ENCODE assay signal across 8 cellular contexts in genomic region chr17:59842901-59843652, GRCh38. TPM values are rescaled to one million over a fixed set of nuclear protein-coding genes. Genes with fewer than 3 reads are reported as not detected.
DNase-seq lines count a peak whose midpoint lies in the region; ATAC-seq, FAIRE-seq and TF ChIP-seq lines count a peak whose summit lies in the region.

No MANE protein-coding gene starts in this region.

- peak; percentile 33 for ATAC-seq in GM19035 (IDR thresholded peaks at IDR 0.05; ENCODE audit: unreplicated experiment)
- ATAC-seq in HG03045 (IDR thresholded peaks at IDR 0.05; ENCODE audit: unreplicated experiment): no peak

- H3K4me3 ChIP-seq in NB4 (ENCODE audit: low read depth, low read length): no peak overlapping the region

- H3K36me3 Mint-ChIP-seq in immature natural killer cell: peaks cover 6 to 31% (median 8%) of the 10 kb centered on the region in 3 donors

- H3K4me3 Mint-ChIP-seq in immature natural killer cell: peak overlapping the region in 2 of 5 donors; percentile 30 to 94

- peak; percentile 34 for TF ChIP-seq POLR2A in NB4 (IDR thresholded peaks at IDR 0.05; ENCODE audit: extremely low read depth, insufficient read length)

- H3K27ac Mint-ChIP-seq in immature natural killer cell: peak overlapping the region; percentile 25 to 93 (median 66)

- no peaks in the 10 kb centered on the region for H3K9me3 Mint-ChIP-seq in immature natural killer cell

- no peak for TF ChIP-seq CTCF in NB4 (IDR thresholded peaks at IDR 0.05; ENCODE audit: low read depth, low read length)

- peak; percentile 51 for DNase-seq in NB4 (ENCODE audit: low read depth)
- peak; percentile 52 for DNase-seq in activated T-helper 9 cell treated with anti-CD3 and anti-CD28 coated beads, Interleukin-2, amount 50 U/mL, for 16 hours (ENCODE audit: low read depth)
- no peak for DNase-seq in immature natural killer cell
- peak; percentile 72 for DNase-seq in stimulated activated CD4-positive, alpha-beta T cell treated with anti-CD3 and anti-CD28 coated beads, Interleukin-2, amount 100 ng/mL, for 4 hours (ENCODE audit: low read depth)
- DNase-seq in NCI-H345 treated with DMSO at 0.1 percent for 48 hours (lab: John Stamatoyannopoulos, UW; ENCODE audit: unreplicated experiment): no peak

- peaks cover 0 to 2% (median under 1%) of the 10 kb centered on the region in 3 donors for H3K27me3 Mint-ChIP-seq in immature natural killer cell (ENCODE audit: low read depth in 3 of 3)

- peaks cover 50 to 63% of the 10 kb centered on the region in 2 donors for H3K4me1 Mint-ChIP-seq in immature natural killer cell

- FAIRE-seq in A204.1 (lab: Jason Lieb, UNC): peak; percentile 30

RNA-seq across cellular contexts. Expression of gene TUBD1, which starts 49.7 kb away (rescaled TPM):
- polyA plus RNA-seq in immature natural killer cell: 10 to 100 TPM in 2 of 3 donors, 1 to 10 TPM in 1; 8.8 to 12.7 (median 10.1) TPM

RNA-seq across cellular contexts. Expression of gene RPS6KB1, which starts 49.8 kb away (rescaled TPM):
- polyA plus RNA-seq in immature natural killer cell: 10 to 100 TPM; 10.4 to 24.7 (median 14.5) TPM

Comparison
In these comparisons a context has a peak if more than half of its experiments do, and no peak if none do; other contexts are left out.
1. DNase-seq: peak in NB4 (single experiment), activated T-helper 9 cell treated with anti-CD3 and anti-CD28 coated beads, Interleukin-2, amount 50 U/mL, for 16 hours (single experiment) and stimulated activated CD4-positive, alpha-beta T cell treated with anti-CD3 and anti-CD28 coated beads, Interleukin-2, amount 100 ng/mL, for 4 hours (single experiment); none in immature natural killer cell (0 of 3) and NCI-H345 treated with DMSO at 0.1 percent for 48 hours (single experiment).